In genomic region chr11:119167933-119168332, GRCh38 we compare ENCODE assay signal across 9 cellular contexts. TPM values are rescaled to one million over a fixed set of nuclear protein-coding genes. Genes with fewer than 3 reads are reported as not detected.
DNase-seq lines count a peak whose midpoint lies in the region; ATAC-seq, FAIRE-seq and TF ChIP-seq lines count a peak whose summit lies in the region.
"Had no signal": no experiment of that assay in that cellular context is flagged by ENCODE, and none has a peak within 500 bp of the region (broad histone marks: within the 10 kb centered on the region; RNA-seq: fewer than 3 reads in every experiment).

No MANE protein-coding gene starts in this region.

- no peaks in the 10 kb centered on the region for H3K27me3 ChIP-seq in trophoblast cell (ENCODE audit: insufficient read depth, low read length)
- H3K27me3 ChIP-seq: body of pancreas had no signal

- CTCF ChIA-PET in Calu3 (lab: Charles Lee): no interaction called here
- CTCF ChIA-PET in T-cell (lab: Charles Lee): no interaction called here

- no peak overlapping the region for H3K9ac ChIP-seq in trophoblast cell (ENCODE audit: low read length)

- H3K14ac ChIP-seq in trophoblast cell (ENCODE audit: low read length): no peak overlapping the region

- H2AK5ac ChIP-seq in trophoblast cell (ENCODE audit: low read length): no peak overlapping the region

- ATAC-seq in T-cell (replicated peaks in 1 of 4): no peak
- no peak for ATAC-seq in activated CD4-positive, CD25-positive, alpha-beta regulatory T cell treated with anti-CD3 and anti-CD28 coated beads, Interleukin-2, amount 50 U/mL, for 24 hours

- H3K4me1 Mint-ChIP-seq in Calu3 (ENCODE audit: low read depth, unreplicated experiment): no peaks in the 10 kb centered on the region
- peaks cover 6 to 20% (median 8%) of the 10 kb centered on the region in 3 donors for H3K4me1 Mint-ChIP-seq in T-cell

- DNase-seq in Calu3 (no peak), T-cell (no peak), epithelial cell of prostate (ENCODE audit: low read depth, low spot score) (peak; percentile 57), trophoblast cell (no peak), HTR-8/SVneo (ENCODE audit: insufficient read length, low spot score) (no peak), GM20000 (ENCODE audit: low spot score) (no peak)
- DNase-seq in NK-92 treated with Interleukin-12 subunit alpha and Interleukin-12 subunit beta, amount 100 ng/mL, for 24 hours (lab: John Stamatoyannopoulos, UW): no peak

- WGBS in trophoblast cell (ENCODE audit: extremely low coverage, insufficient coverage, insufficient read length): no CpG with 5 or more reads among the region's 6 CpGs

- H3K27me3 Mint-ChIP-seq in Calu3 (ENCODE audit: unreplicated experiment) (no peaks in the 10 kb centered on the region), T-cell (no peaks in the 10 kb centered on the region)

- H3K27ac Mint-ChIP-seq in Calu3 (ENCODE audit: unreplicated experiment) (peak overlapping the region; percentile 10), T-cell (peak overlapping the region in 1 of 2 donors; percentile 55)

- H3K4me2 ChIP-seq in trophoblast cell (ENCODE audit: low read length): no peak overlapping the region

- TF ChIP-seq CTCF in Calu3 (IDR thresholded peaks at IDR 0.05; ENCODE audit: unreplicated experiment): no peak
- no peak for TF ChIP-seq CTCF in GM20000 (IDR thresholded peaks at IDR 0.05; ENCODE audit: extremely low read depth, missing control alignments)

- H3K4me1 ChIP-seq in trophoblast cell (ENCODE audit: control insufficient read depth in 1 of 2, insufficient read depth in 2 of 2, low read length in 2 of 2): peaks cover 5 to 8% of the 10 kb centered on the region in 2 experiments

- H3K9me3 ChIP-seq in trophoblast cell (ENCODE audit: insufficient read depth, low read depth, low read length): no peaks in the 10 kb centered on the region
- H3K9me3 ChIP-seq: body of pancreas had no signal

- no peak overlapping the region for H3K23ac ChIP-seq in trophoblast cell (ENCODE audit: low read length)

- H2BK120ac ChIP-seq in trophoblast cell (ENCODE audit: insufficient read depth, low read length, poor library complexity): no peak overlapping the region

- H3K9me3 Mint-ChIP-seq in Calu3 (ENCODE audit: low read depth, unreplicated experiment) (no peaks in the 10 kb centered on the region), T-cell (no peaks in the 10 kb centered on the region)

- intact Hi-C loops in Calu3 (cut with micrococcal nuclease; ENCODE audit: unreplicated experiment): no loop called here

- H3K79me2 ChIP-seq in trophoblast cell (ENCODE audit: control insufficient read depth, insufficient read depth, low read length, poor library complexity): peaks cover 5% of the 10 kb centered on the region

- H3K36me3 ChIP-seq in trophoblast cell (ENCODE audit: control insufficient read depth in 1 of 2, insufficient read depth in 2 of 2, low read length in 2 of 2): no peaks in the 10 kb centered on the region

- H4K12ac ChIP-seq in trophoblast cell (ENCODE audit: low read depth, low read length): peak overlapping the region; percentile 44

- H2AFZ ChIP-seq in trophoblast cell (ENCODE audit: insufficient read depth, low read length, poor library complexity): no peak overlapping the region

- BruUV-seq in Calu3 (replicated peaks; lab: Mats Ljungman, UMichigan): no TSS peak

- H3K79me1 ChIP-seq in trophoblast cell (ENCODE audit: low read length): peaks cover 8% of the 10 kb centered on the region

- H4K91ac ChIP-seq in trophoblast cell (ENCODE audit: low read depth, low read length): no peak overlapping the region

- no peak for FAIRE-seq in HTR-8/SVneo (lab: Jason Lieb, UNC)

- H3K18ac ChIP-seq in trophoblast cell (ENCODE audit: low read length): no peak overlapping the region

- H3K36me3 Mint-ChIP-seq in Calu3 (ENCODE audit: insufficient read depth, unreplicated experiment): peaks cover 15% of the 10 kb centered on the region
- H3K36me3 Mint-ChIP-seq in T-cell: no peaks in the 10 kb centered on the region

- peak overlapping the region; percentile 69 for H3K4me3 Mint-ChIP-seq in Calu3 (ENCODE audit: low read depth, unreplicated experiment)
- peak overlapping the region; percentile 65 to 85 (median 81) for H3K4me3 Mint-ChIP-seq in T-cell

- no peak overlapping the region for H3K4ac ChIP-seq in trophoblast cell (ENCODE audit: low read depth, low read length)

- H3K4me3 ChIP-seq in trophoblast cell (ENCODE audit: low read depth, low read length): no peak overlapping the region

- peak overlapping the region; percentile 89 for H3K27ac ChIP-seq in epithelial cell of prostate
- H3K27ac ChIP-seq in trophoblast cell (ENCODE audit: low read depth, low read length): no peak overlapping the region

- POLR2A ChIA-PET in T-cell (lab: Charles Lee): no interaction called here

- H2BK12ac ChIP-seq in trophoblast cell (ENCODE audit: low read length): peak overlapping the region; percentile 10

- H2BK5ac ChIP-seq in trophoblast cell (ENCODE audit: low read depth, low read length, poor library complexity): no peak overlapping the region

- no peak overlapping the region for H4K8ac ChIP-seq in trophoblast cell (ENCODE audit: low read depth, low read length)

RNA-seq across cellular contexts. Expression of gene NLRX1, which starts 0.6 kb away (rescaled TPM):
- total RNA-seq in Calu3 (2022) (5.5 and 6.7 TPM in 2 replicates), T-cell (10 to 100 TPM in 3 of 5 donors, 1 to 10 TPM in 2; 6.5 to 12.8 (median 11.6) TPM)
- polyA plus RNA-seq in trophoblast cell (2013): 4.6 and 5.0 TPM in 2 replicates

RNA-seq across cellular contexts. Expression of gene NHERF4, which starts 17.3 kb away (rescaled TPM):
- total RNA-seq in Calu3 (2022): 0.15 TPM in 1 of 2 replicates, not detected in the other
- 1 to 10 TPM in 1 of 5 donors, under 1 TPM in 3, not detected in 1; 0.30 to 1.1 (median 0.73) TPM for total RNA-seq in T-cell
- not detected in 2 replicates for polyA plus RNA-seq in trophoblast cell (2013)

RNA-seq across cellular contexts. Expression of gene ABCG4, which starts 19.1 kb away (rescaled TPM):
- total RNA-seq in Calu3 (2022) (not detected in 2 replicates), T-cell (under 1 TPM in 1 of 5 donors, not detected in 4; 0.09 TPM)
- polyA plus RNA-seq in trophoblast cell (2013): 0.06 and 0.08 TPM in 2 replicates

RNA-seq across cellular contexts. Expression of gene CBL, which starts 38.2 kb away (rescaled TPM):
- 14.2 and 15.9 TPM in 2 replicates for total RNA-seq in Calu3 (2022)
- total RNA-seq in T-cell: 10 to 100 TPM; 40.9 to 42.2 (median 41.1) TPM
- 23.5 and 23.9 TPM in 2 replicates for polyA plus RNA-seq in trophoblast cell (2013)

RNA-seq across cellular contexts. Expression of gene HINFP, which starts 46.6 kb away (rescaled TPM):
- total RNA-seq in Calu3 (2022) (21.8 and 22.6 TPM in 2 replicates), T-cell (10 to 100 TPM; 30.0 to 68.5 (median 56.7) TPM)
- polyA plus RNA-seq in trophoblast cell (2013): 17.7 and 20.7 TPM in 2 replicates
